ENCODE assay signal across 16 cellular contexts in the genomic region with DNA sequence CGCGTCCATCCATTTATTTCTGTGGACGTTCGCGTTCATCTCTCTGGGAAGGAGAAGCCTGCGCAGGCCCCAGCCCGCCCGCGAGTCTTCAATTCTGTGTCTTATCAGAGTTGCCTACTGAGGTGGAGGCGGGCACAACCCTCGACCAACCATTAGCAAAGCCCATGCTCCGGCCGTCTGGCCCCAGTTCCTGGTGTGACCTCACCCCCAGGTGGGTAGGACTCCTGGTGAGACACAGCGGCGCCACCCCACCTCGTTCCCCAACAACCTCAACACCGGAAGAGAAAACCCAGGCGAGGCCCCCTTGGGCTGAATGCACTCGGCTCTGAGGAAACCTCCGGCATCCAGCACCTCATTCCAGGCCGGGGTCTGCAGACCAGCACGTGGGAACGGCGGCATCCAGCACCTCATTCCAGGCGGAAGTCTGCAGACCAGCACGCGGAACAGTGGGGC. TPM values are rescaled to one million over a fixed set of nuclear protein-coding genes. Genes with fewer than 3 reads are reported as not detected.
DNase-seq lines count a peak whose midpoint lies in the region; ATAC-seq, FAIRE-seq and TF ChIP-seq lines count a peak whose summit lies in the region.
"Had no signal": no experiment of that assay in that cellular context is flagged by ENCODE, and none has a peak within 500 bp of the region (broad histone marks: within the 10 kb centered on the region; RNA-seq: fewer than 3 reads in every experiment).

No MANE protein-coding gene starts in this region.

- H3K4me3 ChIP-seq in HUES6 (ENCODE audit: low read depth, low read length) (no peak overlapping the region), astrocyte (ENCODE audit: insufficient read depth, low read depth, low read length) (no peak overlapping the region), mesenchymal stem cell (ENCODE audit: insufficient read depth in 1 of 2, low read depth in 1 of 2, low read length in 2 of 2) (no peak overlapping the region)
- H3K4me3 ChIP-seq: pancreas had no signal

- H3K4me3 Mint-ChIP-seq in astrocyte (ENCODE audit: unreplicated experiment) = no peak overlapping the region
- no peak overlapping the region for H3K4me3 Mint-ChIP-seq in stimulated activated effector memory CD8-positive, alpha-beta T cell treated with anti-CD3 and anti-CD28 coated beads, Interleukin-12 subunit alpha, Interleukin-12 subunit beta, amount 100 ng/mL, for 72 hours
- H3K4me3 Mint-ChIP-seq: stimulated activated naive CD8-positive, alpha-beta T cell treated with anti-CD3 and anti-CD28 coated beads, Interleukin-15, Interleukin-2, amounts not matched to agents 100 ng/mL and 50 ng/mL, for 24 hours had no signal

- H3K9ac ChIP-seq in HUES6 (ENCODE audit: low read length) (peak overlapping the region; percentile 35), astrocyte (ENCODE audit: low read length) (no peak overlapping the region), mesenchymal stem cell (ENCODE audit: low read length) (no peak overlapping the region)

- no peaks in the 10 kb centered on the region for H3K9me3 ChIP-seq in HUES6 (ENCODE audit: control insufficient read depth, insufficient read depth, low read depth, low read length)
- H3K9me3 ChIP-seq in astrocyte (ENCODE audit: insufficient read depth, low read depth, low read length) = no peaks in the 10 kb centered on the region
- no peaks in the 10 kb centered on the region for H3K9me3 ChIP-seq in mesenchymal stem cell (ENCODE audit: control insufficient read depth, low read length)
- H3K9me3 ChIP-seq: pancreas had no signal

- H3K27ac Mint-ChIP-seq in astrocyte (ENCODE audit: unreplicated experiment) = peak overlapping the region; percentile 69
- H3K27ac Mint-ChIP-seq in stimulated activated effector memory CD8-positive, alpha-beta T cell treated with anti-CD3 and anti-CD28 coated beads, Interleukin-12 subunit alpha, Interleukin-12 subunit beta, amount 100 ng/mL, for 72 hours = peak overlapping the region; percentile 52
- H3K27ac Mint-ChIP-seq: stimulated activated naive CD8-positive, alpha-beta T cell treated with anti-CD3 and anti-CD28 coated beads, Interleukin-15, Interleukin-2, amounts not matched to agents 100 ng/mL and 50 ng/mL, for 24 hours had no signal

- H3K27me3 ChIP-seq in HUES6 (ENCODE audit: control insufficient read depth, insufficient read depth, low read length) (no peaks in the 10 kb centered on the region), astrocyte (ENCODE audit: insufficient read depth, low read length) (no peaks in the 10 kb centered on the region), mesenchymal stem cell (ENCODE audit: control insufficient read depth in 1 of 2, insufficient read depth in 1 of 2, low read length in 2 of 2) (no peaks in the 10 kb centered on the region)
- H3K27me3 ChIP-seq: pancreas had no signal

- no peak for TF ChIP-seq CTCF in astrocyte (IDR thresholded peaks at IDR 0.05; ENCODE audit: insufficient read depth, low read depth, low read length)

- no peak overlapping the region for H2AK5ac ChIP-seq in mesenchymal stem cell (ENCODE audit: low read length, severe bottlenecking)

- H4K91ac ChIP-seq in mesenchymal stem cell (ENCODE audit: low read length) = no peak overlapping the region

- H3K14ac ChIP-seq in mesenchymal stem cell (ENCODE audit: low read length in 2 of 2) = no peak overlapping the region

- H4K8ac ChIP-seq in mesenchymal stem cell (ENCODE audit: low read length) = peak overlapping the region; percentile 47

- H3K36me3 ChIP-seq in HUES6 (ENCODE audit: control insufficient read depth, insufficient read depth, low read length) (peaks cover 20% of the 10 kb centered on the region), astrocyte (ENCODE audit: insufficient read depth, low read length) (no peaks in the 10 kb centered on the region), mesenchymal stem cell (ENCODE audit: control insufficient read depth in 1 of 2, insufficient read depth in 2 of 2, low read depth in 1 of 2, low read length in 2 of 2) (peaks cover 12 to 59% of the 10 kb centered on the region in 2 experiments)

- no peak overlapping the region for H3K18ac ChIP-seq in mesenchymal stem cell (ENCODE audit: low read depth in 1 of 2, low read length in 2 of 2)

- no peak overlapping the region for H3K23ac ChIP-seq in mesenchymal stem cell (ENCODE audit: low read length in 2 of 2)

- no peak for ATAC-seq in stimulated activated effector memory CD8-positive, alpha-beta T cell treated with anti-CD3 and anti-CD28 coated beads, Interleukin-12 subunit alpha, Interleukin-12 subunit beta, amount 100 ng/mL, for 72 hours
- ATAC-seq in HG02938 (IDR thresholded peaks at IDR 0.05; ENCODE audit: unreplicated experiment) = no peak
- ATAC-seq: CD8-positive, alpha-beta T cell; pancreas had no signal

- H3K4me1 Mint-ChIP-seq in astrocyte (ENCODE audit: low read depth, unreplicated experiment) = peaks cover 34% of the 10 kb centered on the region
- peaks cover 38% of the 10 kb centered on the region for H3K4me1 Mint-ChIP-seq in stimulated activated effector memory CD8-positive, alpha-beta T cell treated with anti-CD3 and anti-CD28 coated beads, Interleukin-12 subunit alpha, Interleukin-12 subunit beta, amount 100 ng/mL, for 72 hours

- H3K27ac ChIP-seq in HUES6 (ENCODE audit: low read depth, low read length) (no peak overlapping the region), astrocyte (ENCODE audit: low read depth, low read length) (no peak overlapping the region), mesenchymal stem cell (ENCODE audit: low read length, poor library complexity, severe bottlenecking) (no peak overlapping the region)
- H3K27ac ChIP-seq: WERI-Rb-1 had no signal

- H3K9me3 Mint-ChIP-seq in astrocyte (ENCODE audit: unreplicated experiment) = no peaks in the 10 kb centered on the region
- no peaks in the 10 kb centered on the region for H3K9me3 Mint-ChIP-seq in stimulated activated effector memory CD8-positive, alpha-beta T cell treated with anti-CD3 and anti-CD28 coated beads, Interleukin-12 subunit alpha, Interleukin-12 subunit beta, amount 100 ng/mL, for 72 hours
- H3K9me3 Mint-ChIP-seq: CD8-positive, alpha-beta T cell; stimulated activated naive CD8-positive, alpha-beta T cell treated with anti-CD3 and anti-CD28 coated beads, Interleukin-15, Interleukin-2, amounts not matched to agents 100 ng/mL and 50 ng/mL, for 24 hours had no signal

- H3K4me2 ChIP-seq in astrocyte (ENCODE audit: low read length) = no peak overlapping the region
- H3K4me2 ChIP-seq in mesenchymal stem cell (ENCODE audit: low read length, poor library complexity, severe bottlenecking) = no peak overlapping the region

- peaks cover 88% of the 10 kb centered on the region for H3K79me2 ChIP-seq in astrocyte (ENCODE audit: insufficient read depth, low read length)

- no peak overlapping the region for H2BK5ac ChIP-seq in mesenchymal stem cell (ENCODE audit: low read depth, low read length, poor library complexity, severe bottlenecking)

- H2BK12ac ChIP-seq in mesenchymal stem cell (ENCODE audit: low read length in 2 of 2) = peak overlapping the region in 1 of 2 experiments; percentile 6

- H3K4ac ChIP-seq in mesenchymal stem cell (ENCODE audit: low read depth in 1 of 2, low read length in 2 of 2) = no peak overlapping the region

- H3K36me3 Mint-ChIP-seq in astrocyte (ENCODE audit: low read depth, unreplicated experiment) = peaks cover 3% of the 10 kb centered on the region
- peaks cover 22% of the 10 kb centered on the region for H3K36me3 Mint-ChIP-seq in stimulated activated effector memory CD8-positive, alpha-beta T cell treated with anti-CD3 and anti-CD28 coated beads, Interleukin-12 subunit alpha, Interleukin-12 subunit beta, amount 100 ng/mL, for 72 hours

- WGBS in mesenchymal stem cell = 91% methylated on average over 27 of the region's 27 CpGs

- no peak overlapping the region for H2BK120ac ChIP-seq in mesenchymal stem cell (ENCODE audit: low read depth, low read length)

- H3K27me3 Mint-ChIP-seq in astrocyte (ENCODE audit: low read depth, unreplicated experiment) = no peaks in the 10 kb centered on the region
- H3K27me3 Mint-ChIP-seq: stimulated activated naive CD8-positive, alpha-beta T cell treated with anti-CD3 and anti-CD28 coated beads, Interleukin-15, Interleukin-2, amounts not matched to agents 100 ng/mL and 50 ng/mL, for 24 hours had no signal

- H3K79me1 ChIP-seq in mesenchymal stem cell (replicated peaks; ENCODE audit: low read length, poor library complexity, severe bottlenecking) = peaks cover 2% of the 10 kb centered on the region

- H2AFZ ChIP-seq in astrocyte (ENCODE audit: low read depth, low read length) = no peak overlapping the region
- no peak overlapping the region for H2AFZ ChIP-seq in mesenchymal stem cell (ENCODE audit: low read depth, low read length)

- H4K20me1 ChIP-seq in astrocyte (ENCODE audit: insufficient read depth, low read length) = peaks cover 87% of the 10 kb centered on the region

- H3K4me1 ChIP-seq in HUES6 (ENCODE audit: control insufficient read depth, insufficient read depth, low read length) = peaks cover 46% of the 10 kb centered on the region
- H3K4me1 ChIP-seq in astrocyte (ENCODE audit: insufficient read depth, low read length) = peaks cover 7% of the 10 kb centered on the region
- H3K4me1 ChIP-seq in mesenchymal stem cell (ENCODE audit: control insufficient read depth, insufficient read depth, low read depth, low read length) = peaks cover 64% of the 10 kb centered on the region

- no peak for FAIRE-seq in astrocyte (lab: Jason Lieb, UNC)
- FAIRE-seq: GM18507, pancreas had no signal

- H2BK15ac ChIP-seq in mesenchymal stem cell (ENCODE audit: low read depth, poor library complexity, severe bottlenecking) = no peak overlapping the region

- no peak for DNase-seq in astrocyte (ENCODE audit: low read depth)
- DNase-seq in mesenchymal stem cell = no peak
- no peak for DNase-seq in stimulated activated effector memory CD8-positive, alpha-beta T cell treated with anti-CD3 and anti-CD28 coated beads, Interleukin-12 subunit alpha, Interleukin-12 subunit beta, amount 100 ng/mL, for 72 hours (ENCODE audit: low spot score in 2 of 2)
- no peak for DNase-seq in stimulated activated CD4-positive, alpha-beta T cell treated with anti-CD3 and anti-CD28 coated beads, Interleukin-4, amount 100 ng/mL, for 24 hours
- DNase-seq in 8988T = no peak
- DNase-seq: activated CD8-positive, alpha-beta memory T cell treated with anti-CD3 and anti-CD28 coated beads, Interleukin-2, amount 50 U/mL, for 48 hours; CD8-positive, alpha-beta T cell; HCEC 1CT; head of caudate nucleus; stimulated activated CD4-positive, alpha-beta T cell treated with anti-CD3 and anti-CD28 coated beads, Interleukin-4, amount 100 ng/mL, for 1 hour; WERI-Rb-1 had no signal

RNA-seq across cellular contexts. Expression of a gene that starts 14.7 kb away (rescaled TPM):
- 35.0 and 36.3 TPM in 2 replicates for total RNA-seq in astrocyte
- 20.5 TPM for polyA plus RNA-seq in mesenchymal stem cell (2013, experiment 1 of 2)
- 20.3 TPM for polyA plus RNA-seq in mesenchymal stem cell (2013, experiment 2 of 2)

RNA-seq across cellular contexts. Expression of a gene that starts 34.7 kb away (rescaled TPM):
- total RNA-seq in astrocyte = 34.7 and 34.8 TPM in 2 replicates
- polyA plus RNA-seq in mesenchymal stem cell (2013, experiment 1 of 2) = 18.1 TPM
- 17.4 TPM for polyA plus RNA-seq in mesenchymal stem cell (2013, experiment 2 of 2)
